11 cellular contexts compared by ENCODE assay signal in genomic region chr6:1388081-1388926, GRCh38. TPM values are rescaled to one million over a fixed set of nuclear protein-coding genes. Genes with fewer than 3 reads are reported as not detected.
DNase-seq lines count a peak whose midpoint lies in the region; ATAC-seq and TF ChIP-seq lines count a peak whose summit lies in the region.
"Had no signal": no experiment of that assay in that cellular context is flagged by ENCODE, and none has a peak within 500 bp of the region (broad histone marks: within the 10 kb centered on the region; RNA-seq: fewer than 3 reads in every experiment).

No MANE protein-coding gene starts in this region.

- CTCF ChIA-PET in naive thymus-derived CD4-positive, alpha-beta T cell (lab: Charles Lee), result no interaction called here

- in situ Hi-C loops in HAP-1 (cut with MboI; ENCODE audit: low sequenced_read_pairs), result loop anchor here (25.0 kb wide), 2 partner anchors 601 to 801 kb away; no protein-coding TSS in a partner anchor

- peak; percentile 10 for TF ChIP-seq CTCF in choroid plexus epithelial cell (conservative IDR thresholded peaks at IDR 0.05; ENCODE audit: low read depth, low read length)

- H3K9me3 Mint-ChIP-seq in naive thymus-derived CD4-positive, alpha-beta T cell, result no peaks in the 10 kb centered on the region

- H3K4me3 ChIP-seq in BLaER1 treated with 17β-estradiol and CSF1 and Interleukin-3, amounts not matched to agents 10 nM and 100 nM, result peak overlapping the region; percentile 17 to 67 (median 52); a peak in 15 of 20 replicates
- H3K4me3 ChIP-seq in HAP-1 (peak overlapping the region; percentile 34), choroid plexus epithelial cell (ENCODE audit: low read depth, low read length) (peak overlapping the region; percentile 71)
- H3K4me3 ChIP-seq in naive thymus-derived CD4-positive, alpha-beta T cell (ENCODE audit: low read length), result no peak overlapping the region

- no peak overlapping the region for H3K27ac ChIP-seq in BLaER1 treated with 17β-estradiol and CSF1 and Interleukin-3, amounts not matched to agents 10 nM and 100 nM
- H3K27ac ChIP-seq in naive thymus-derived CD4-positive, alpha-beta T cell (ENCODE audit: low read depth, low read length), result no peak overlapping the region

- H4K20me1 ChIP-seq in BLaER1 treated with 17β-estradiol and CSF1 and Interleukin-3, amounts not matched to agents 10 nM and 100 nM, result peaks cover 0 to 96% (median 84%) of the 10 kb centered on the region in 11 experiments; a peak in 19 of 22 replicates

- peaks cover 14 to 51% (median 32%) of the 10 kb centered on the region in 7 donors for H3K4me1 Mint-ChIP-seq in naive thymus-derived CD4-positive, alpha-beta T cell

- H3K36me3 ChIP-seq in BLaER1 treated with 17β-estradiol and CSF1 and Interleukin-3, amounts not matched to agents 10 nM and 100 nM, result no peaks in the 10 kb centered on the region
- no peaks in the 10 kb centered on the region for H3K36me3 ChIP-seq in HAP-1 (replicated peaks)
- H3K36me3 ChIP-seq in naive thymus-derived CD4-positive, alpha-beta T cell (ENCODE audit: control insufficient read depth in 2 of 3, insufficient read depth in 3 of 3, low read length in 3 of 3), result no peaks in the 10 kb centered on the region

- H3K36me3 Mint-ChIP-seq in naive thymus-derived CD4-positive, alpha-beta T cell, result no peaks in the 10 kb centered on the region

- peaks cover 62 to 80% (median 69%) of the 10 kb centered on the region in 5 donors for H3K27me3 Mint-ChIP-seq in naive thymus-derived CD4-positive, alpha-beta T cell

- H3K4me1 ChIP-seq in BLaER1 treated with 17β-estradiol and CSF1 and Interleukin-3, amounts not matched to agents 10 nM and 100 nM, result peaks cover 24 to 32% (median 27%) of the 10 kb centered on the region in 10 experiments
- peaks cover 13% of the 10 kb centered on the region for H3K4me1 ChIP-seq in HAP-1
- no peaks in the 10 kb centered on the region for H3K4me1 ChIP-seq in naive thymus-derived CD4-positive, alpha-beta T cell (ENCODE audit: control insufficient read depth in 2 of 2, insufficient read depth in 2 of 2, low read length in 2 of 2)

- H3K27ac Mint-ChIP-seq in naive thymus-derived CD4-positive, alpha-beta T cell, result peak overlapping the region in 1 of 9 donors; percentile 61

- H3K4me3 Mint-ChIP-seq in naive thymus-derived CD4-positive, alpha-beta T cell, result peak overlapping the region; percentile 36 to 88 (median 73)

- DNase-seq in HAP-1 (ENCODE audit: low spot score in 2 of 2) (peak; percentile 47 to 58), choroid plexus epithelial cell (ENCODE audit: low read depth) (peak; percentile 75), cortex of kidney (lab: John Stamatoyannopoulos, UW) (no peak)
- DNase-seq in naive thymus-derived CD4-positive, alpha-beta T cell, result no peak
- DNase-seq: NCI-H187, T-helper 9 cell had no signal

- peaks cover 99 to 100% (median 100%) of the 10 kb centered on the region in 11 experiments for H3K27me3 ChIP-seq in BLaER1 treated with 17β-estradiol and CSF1 and Interleukin-3, amounts not matched to agents 10 nM and 100 nM
- H3K27me3 ChIP-seq in HAP-1 (ENCODE audit: low read depth), result no peaks in the 10 kb centered on the region
- peaks cover 0 to 23% of the 10 kb centered on the region in 2 donors for H3K27me3 ChIP-seq in naive thymus-derived CD4-positive, alpha-beta T cell (ENCODE audit: control insufficient read depth in 2 of 2, insufficient read depth in 2 of 2, low read length in 2 of 2)

- H3K9me3 ChIP-seq in BLaER1 treated with 17β-estradiol and CSF1 and Interleukin-3, amounts not matched to agents 10 nM and 100 nM (replicated peaks in 1 of 11), result peaks cover 0 to 24% (median 0%) of the 10 kb centered on the region in 11 experiments; a peak in 4 of 22 replicates
- no peaks in the 10 kb centered on the region for H3K9me3 ChIP-seq in HAP-1
- H3K9me3 ChIP-seq in naive thymus-derived CD4-positive, alpha-beta T cell (ENCODE audit: control insufficient read depth in 2 of 3, low read length in 3 of 3), result no peaks in the 10 kb centered on the region

- intact Hi-C loops in naive thymus-derived CD4-positive, alpha-beta T cell (cut with micrococcal nuclease), result no loop called here

- no peak for ATAC-seq in naive thymus-derived CD4-positive, alpha-beta T cell
- ATAC-seq in GM21529 (IDR thresholded peaks at IDR 0.05; ENCODE audit: unreplicated experiment), result no peak
- ATAC-seq in GM19463 (IDR thresholded peaks at IDR 0.05; ENCODE audit: unreplicated experiment), result no peak
- ATAC-seq in GM21381 (IDR thresholded peaks at IDR 0.05; ENCODE audit: unreplicated experiment), result no peak

- H3K9ac ChIP-seq in BLaER1 treated with 17β-estradiol and CSF1 and Interleukin-3, amounts not matched to agents 10 nM and 100 nM, result no peak overlapping the region

- peak overlapping the region; percentile 63 to 100 (median 86) for H3K4me2 ChIP-seq in BLaER1 treated with 17β-estradiol and CSF1 and Interleukin-3, amounts not matched to agents 10 nM and 100 nM

- POLR2A ChIA-PET in naive thymus-derived CD4-positive, alpha-beta T cell (lab: Charles Lee), result no interaction called here

RNA-seq across cellular contexts. Expression of gene FOXF2, which starts 1.1 kb away (rescaled TPM):
- not detected for total RNA-seq in naive thymus-derived CD4-positive, alpha-beta T cell
- polyA plus RNA-seq in naive thymus-derived CD4-positive, alpha-beta T cell, result not detected
- total RNA-seq: mononuclear cell had no signal

Comparison
In these comparisons a context has a peak if more than half of its experiments do, and no peak if none do; other contexts are left out.
1. DNase-seq: peak in HAP-1 (2 of 2) and choroid plexus epithelial cell (single experiment); none in naive thymus-derived CD4-positive, alpha-beta T cell (0 of 9) and cortex of kidney (single experiment).